2 cellular contexts compared by ENCODE assay signal in genomic region chr17:58618336-58618735, GRCh38.
TF ChIP-seq lines count a peak whose summit lies in the region.

No MANE protein-coding gene starts in this region.

TF ChIP-seq in IMR-90, 13 proteins besides CTCF, POLR2A, EP300 and RAD21:
- TF ChIP-seq FOS (IDR thresholded peaks at IDR 0.05; ENCODE audit: low read depth, low read length) = no peak
- TF ChIP-seq MXI1 (IDR thresholded peaks at IDR 0.05; ENCODE audit: borderline replicate concordance, low read depth, low read length) = no peak
- no peak for TF ChIP-seq USF2 (IDR thresholded peaks at IDR 0.05; ENCODE audit: low read depth, low read length)
- no peak for TF ChIP-seq RCOR1 (IDR thresholded peaks at IDR 0.05; ENCODE audit: insufficient replicate concordance, low read length)

TF ChIP-seq in GM12878, 131 proteins besides CTCF, POLR2A, EP300 and RAD21:
- TF ChIP-seq NBN (IDR thresholded peaks at IDR 0.05) = no peak
- no peak for TF ChIP-seq BMI1 (IDR thresholded peaks at IDR 0.05; ENCODE audit: borderline replicate concordance)
- TF ChIP-seq KDM1A (IDR thresholded peaks at IDR 0.05; ENCODE audit: borderline replicate concordance) = no peak
- no peak for TF ChIP-seq HCFC1 (IDR thresholded peaks at IDR 0.05; ENCODE audit: low read length)
- no peak for TF ChIP-seq SIN3A (IDR thresholded peaks at IDR 0.05; ENCODE audit: low read depth, low read length)
- no peak for TF ChIP-seq SKIL (IDR thresholded peaks at IDR 0.05; ENCODE audit: low read depth, poor library complexity, severe bottlenecking)
- no peak for TF ChIP-seq NR2C2 (IDR thresholded peaks at IDR 0.05; ENCODE audit: borderline replicate concordance, control insufficient read depth, insufficient read length, low read depth)
- no peak for TF ChIP-seq E4F1 (IDR thresholded peaks at IDR 0.05; ENCODE audit: borderline replicate concordance, partially characterized antibody)
- no peak for TF ChIP-seq PBX3 (IDR thresholded peaks at IDR 0.05; ENCODE audit: insufficient replicate concordance, low read depth, low read length)
- no peak for TF ChIP-seq CUX1 (IDR thresholded peaks at IDR 0.05; ENCODE audit: insufficient replicate concordance, low read depth, low read length)
- no peak for TF ChIP-seq ZZZ3 (IDR thresholded peaks at IDR 0.05; ENCODE audit: control insufficient read depth, insufficient read length, low read depth)
- no peak for TF ChIP-seq NR2F1 (conservative IDR thresholded peaks at IDR 0.05)
- TF ChIP-seq ELK1 (IDR thresholded peaks at IDR 0.05; ENCODE audit: low read depth, low read length) = no peak
- no peak for TF ChIP-seq E2F4 (IDR thresholded peaks at IDR 0.05; ENCODE audit: low read depth, low read length)
- TF ChIP-seq ZNF622 (IDR thresholded peaks at IDR 0.05) = no peak
- TF ChIP-seq ATF3 (IDR thresholded peaks at IDR 0.05; ENCODE audit: borderline replicate concordance, extremely low read depth, low read depth, low read length) = no peak
- TF ChIP-seq FOXM1 (IDR thresholded peaks at IDR 0.05; ENCODE audit: low read depth, low read length) = no peak
- no peak for TF ChIP-seq SMC3 (IDR thresholded peaks at IDR 0.05; ENCODE audit: borderline replicate concordance, low read length)
- TF ChIP-seq MYB (IDR thresholded peaks at IDR 0.05; ENCODE audit: borderline replicate concordance, low read depth, low read length) = no peak
- no peak for TF ChIP-seq MEF2A (IDR thresholded peaks at IDR 0.05; ENCODE audit: insufficient read depth, low read depth, low read length)
